In genomic region chr11:1691878-1692707, GRCh38 we compare ENCODE assay signal across 27 cellular contexts. TPM values are rescaled to one million over a fixed set of nuclear protein-coding genes. Genes with fewer than 3 reads are reported as not detected.
"Had no signal": no experiment of that assay in that cellular context is flagged by ENCODE, and none has a peak within 500 bp of the region (broad histone marks: within the 10 kb centered on the region; RNA-seq: fewer than 3 reads in every experiment).

No MANE protein-coding gene starts in this region.

- H3K4me3 ChIP-seq: heart right ventricle, left lung, neural progenitor cell, ovary, psoas muscle, right atrium auricular region, tibial artery had no signal

- DNase-seq: activated CD4-positive, alpha-beta T cell treated with anti-CD3 and anti-CD28 coated beads, Interleukin-2, amount 10 ng/mL, durations not matched to agents 24 days and 14 days; activated CD8-positive, alpha-beta memory T cell treated with anti-CD3 and anti-CD28 coated beads, Interleukin-2, amount 10 ng/mL, durations not matched to agents 7 days and 5 days; activated CD8-positive, alpha-beta T cell treated with anti-CD3 and anti-CD28 coated beads for 36 hours; activated effector memory CD4-positive, alpha-beta T cell treated with anti-CD3 and anti-CD28 coated beads, Interleukin-2, amount 50 U/mL, for 16 hours; activated naive CD4-positive, alpha-beta T cell treated with anti-CD3 and anti-CD28 coated beads, Interleukin-2, amount 10 ng/mL, durations not matched to agents 7 days and 5 days; activated T-cell treated with anti-CD3 and anti-CD28 coated beads for 4 hours; amygdala; cerebellar nuclear complex; cortex of kidney; foreskin fibroblast; heart right ventricle; kidney; naive thymus-derived CD8-positive, alpha-beta T cell; ovary; psoas muscle; stimulated activated CD4-positive, alpha-beta T cell treated with anti-CD3 and anti-CD28 coated beads, Interleukin-1b, Interleukin-23, amount 100 ng/mL, for 48 hours; stimulated activated naive CD8-positive, alpha-beta T cell treated with anti-CD3 and anti-CD28 coated beads, Interleukin-15, amount 100 ng/mL, for 72 hours had no signal

- H3K27ac ChIP-seq: heart right ventricle, left lung, neural progenitor cell, ovary, psoas muscle, right atrium auricular region, tibial artery had no signal

- H2AFZ ChIP-seq: neural progenitor cell had no signal

- ATAC-seq: activated CD8-positive, alpha-beta memory T cell treated with anti-CD3 and anti-CD28 coated beads, Interleukin-2, amount 10 ng/mL, durations not matched to agents 7 days and 5 days; activated CD8-positive, alpha-beta T cell treated with anti-CD3 and anti-CD28 coated beads for 36 hours; heart right ventricle; left lung; naive thymus-derived CD8-positive, alpha-beta T cell; psoas muscle; stimulated activated naive CD8-positive, alpha-beta T cell treated with anti-CD3 and anti-CD28 coated beads, Interleukin-15, amount 100 ng/mL, for 72 hours had no signal

- H3K27me3 ChIP-seq: ovary, right atrium auricular region had no signal

- H3K9ac ChIP-seq: neural progenitor cell had no signal

- H3K36me3 ChIP-seq: heart right ventricle, left lung, neural progenitor cell, ovary, right atrium auricular region, tibial artery had no signal

- H3K9me3 ChIP-seq: heart right ventricle, left lung, ovary, psoas muscle, right atrium auricular region, tibial artery had no signal

- H3K4me3 Mint-ChIP-seq: activated CD4-positive, alpha-beta T cell treated with anti-CD3 and anti-CD28 coated beads, Interleukin-2, amount 10 ng/mL, durations not matched to agents 24 days and 14 days; activated CD8-positive, alpha-beta memory T cell treated with anti-CD3 and anti-CD28 coated beads, Interleukin-2, amount 10 ng/mL, durations not matched to agents 7 days and 5 days; activated CD8-positive, alpha-beta T cell treated with anti-CD3 and anti-CD28 coated beads for 36 hours; activated naive CD4-positive, alpha-beta T cell treated with anti-CD3 and anti-CD28 coated beads, Interleukin-2, amount 10 ng/mL, durations not matched to agents 7 days and 5 days; memory B cell; stimulated activated naive CD8-positive, alpha-beta T cell treated with anti-CD3 and anti-CD28 coated beads, Interleukin-15, amount 100 ng/mL, for 72 hours had no signal

- H3K27ac Mint-ChIP-seq: activated CD4-positive, alpha-beta T cell treated with anti-CD3 and anti-CD28 coated beads, Interleukin-2, amount 10 ng/mL, durations not matched to agents 24 days and 14 days; activated CD8-positive, alpha-beta memory T cell treated with anti-CD3 and anti-CD28 coated beads, Interleukin-2, amount 10 ng/mL, durations not matched to agents 7 days and 5 days; activated CD8-positive, alpha-beta T cell treated with anti-CD3 and anti-CD28 coated beads for 36 hours; stimulated activated naive CD8-positive, alpha-beta T cell treated with anti-CD3 and anti-CD28 coated beads, Interleukin-15, amount 100 ng/mL, for 72 hours had no signal

- H3K36me3 Mint-ChIP-seq: activated CD8-positive, alpha-beta memory T cell treated with anti-CD3 and anti-CD28 coated beads, Interleukin-2, amount 10 ng/mL, durations not matched to agents 7 days and 5 days; activated naive CD4-positive, alpha-beta T cell treated with anti-CD3 and anti-CD28 coated beads, Interleukin-2, amount 10 ng/mL, durations not matched to agents 7 days and 5 days; memory B cell; naive thymus-derived CD8-positive, alpha-beta T cell; neural progenitor cell had no signal

- H3K9me3 Mint-ChIP-seq: activated CD4-positive, alpha-beta T cell treated with anti-CD3 and anti-CD28 coated beads, Interleukin-2, amount 10 ng/mL, durations not matched to agents 24 days and 14 days; activated CD8-positive, alpha-beta T cell treated with anti-CD3 and anti-CD28 coated beads for 36 hours; activated naive CD4-positive, alpha-beta T cell treated with anti-CD3 and anti-CD28 coated beads, Interleukin-2, amount 10 ng/mL, durations not matched to agents 7 days and 5 days; memory B cell; naive thymus-derived CD8-positive, alpha-beta T cell; neural progenitor cell; stimulated activated naive CD8-positive, alpha-beta T cell treated with anti-CD3 and anti-CD28 coated beads, Interleukin-15, amount 100 ng/mL, for 72 hours had no signal

RNA-seq across cellular contexts. Expression of gene KRTAP5-6, which starts 4.9 kb away (rescaled TPM):
- total RNA-seq: activated CD4-positive, alpha-beta T cell treated with anti-CD3 and anti-CD28 coated beads, Interleukin-2, amount 10 ng/mL, durations not matched to agents 24 days and 14 days; activated CD8-positive, alpha-beta memory T cell treated with anti-CD3 and anti-CD28 coated beads, Interleukin-2, amount 10 ng/mL, durations not matched to agents 7 days and 5 days; activated CD8-positive, alpha-beta T cell treated with anti-CD3 and anti-CD28 coated beads for 36 hours; epithelial cell of proximal tubule; fibroblast of lung; heart right ventricle; kidney; left lung; naive thymus-derived CD8-positive, alpha-beta T cell; ovary; psoas muscle; right atrium auricular region; skeletal muscle tissue; T-helper 2 cell treated with Interferon-gamma antibody and Interleukin-4, amounts not matched to agents 100 ng/mL and 5 ng/mL, for 36 hours; urinary bladder had no signal
- polyA plus RNA-seq: fibroblast of lung; heart right ventricle; naive thymus-derived CD8-positive, alpha-beta T cell; ovary; psoas muscle; urinary bladder had no signal

RNA-seq across cellular contexts. Expression of gene IFITM10, which starts 58.3 kb away (rescaled TPM):
- total RNA-seq: epithelial cell of proximal tubule, skeletal muscle tissue had no signal
